ENCODE assay signal across 1 cellular context in the genomic region with DNA sequence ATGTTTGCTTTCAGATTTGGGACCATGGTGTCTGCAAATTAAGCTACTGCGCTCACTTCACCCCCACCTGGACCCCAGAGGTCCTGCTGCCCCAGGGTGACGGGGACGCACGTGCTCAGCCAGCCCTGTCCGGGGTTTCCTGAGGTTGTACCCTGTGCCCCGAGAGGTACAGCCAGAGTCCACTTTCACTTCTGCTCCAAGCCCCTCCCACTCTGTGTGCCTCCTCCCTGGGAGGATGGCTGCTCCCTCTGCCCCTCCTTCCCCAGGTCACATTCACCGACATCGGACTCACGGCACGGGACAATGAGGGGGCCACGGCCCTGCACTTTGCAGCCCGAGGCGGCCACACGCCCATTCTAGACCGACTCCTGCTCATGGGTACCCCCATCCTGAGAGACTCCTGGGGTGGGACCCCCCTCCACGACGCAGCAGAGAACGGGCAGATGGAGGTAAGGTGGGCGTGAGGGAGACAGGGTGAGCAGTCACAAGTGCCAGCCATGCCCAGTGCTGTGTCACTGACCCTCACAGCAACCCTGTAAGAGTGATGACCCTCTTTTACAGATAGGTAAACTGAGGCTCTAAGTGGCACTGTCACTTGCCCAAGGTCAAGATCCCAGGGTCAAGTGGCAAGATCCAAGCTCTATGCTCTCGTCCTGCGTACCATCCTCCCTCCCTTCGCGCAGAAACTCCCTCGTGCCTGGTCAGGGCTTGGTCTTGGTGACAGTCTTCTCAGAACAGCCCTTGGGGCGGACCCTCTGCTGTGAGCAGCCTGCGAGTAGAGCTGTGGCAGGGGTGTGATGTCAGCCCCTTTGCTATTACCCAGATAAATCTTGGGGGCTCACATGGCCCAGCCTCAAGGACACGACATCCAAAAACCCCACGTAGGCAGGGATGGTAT.
A peak's percentile ranks its signal among the peaks of the same experiment; 100 is the strongest.
TF ChIP-seq lines count a peak whose summit lies in the region.

No MANE protein-coding gene starts in this region.

TF ChIP-seq in HepG2, 621 proteins besides CTCF, POLR2A, EP300 and RAD21 (continued from another document and continues in another):
- TF ChIP-seq, protein P1, sequence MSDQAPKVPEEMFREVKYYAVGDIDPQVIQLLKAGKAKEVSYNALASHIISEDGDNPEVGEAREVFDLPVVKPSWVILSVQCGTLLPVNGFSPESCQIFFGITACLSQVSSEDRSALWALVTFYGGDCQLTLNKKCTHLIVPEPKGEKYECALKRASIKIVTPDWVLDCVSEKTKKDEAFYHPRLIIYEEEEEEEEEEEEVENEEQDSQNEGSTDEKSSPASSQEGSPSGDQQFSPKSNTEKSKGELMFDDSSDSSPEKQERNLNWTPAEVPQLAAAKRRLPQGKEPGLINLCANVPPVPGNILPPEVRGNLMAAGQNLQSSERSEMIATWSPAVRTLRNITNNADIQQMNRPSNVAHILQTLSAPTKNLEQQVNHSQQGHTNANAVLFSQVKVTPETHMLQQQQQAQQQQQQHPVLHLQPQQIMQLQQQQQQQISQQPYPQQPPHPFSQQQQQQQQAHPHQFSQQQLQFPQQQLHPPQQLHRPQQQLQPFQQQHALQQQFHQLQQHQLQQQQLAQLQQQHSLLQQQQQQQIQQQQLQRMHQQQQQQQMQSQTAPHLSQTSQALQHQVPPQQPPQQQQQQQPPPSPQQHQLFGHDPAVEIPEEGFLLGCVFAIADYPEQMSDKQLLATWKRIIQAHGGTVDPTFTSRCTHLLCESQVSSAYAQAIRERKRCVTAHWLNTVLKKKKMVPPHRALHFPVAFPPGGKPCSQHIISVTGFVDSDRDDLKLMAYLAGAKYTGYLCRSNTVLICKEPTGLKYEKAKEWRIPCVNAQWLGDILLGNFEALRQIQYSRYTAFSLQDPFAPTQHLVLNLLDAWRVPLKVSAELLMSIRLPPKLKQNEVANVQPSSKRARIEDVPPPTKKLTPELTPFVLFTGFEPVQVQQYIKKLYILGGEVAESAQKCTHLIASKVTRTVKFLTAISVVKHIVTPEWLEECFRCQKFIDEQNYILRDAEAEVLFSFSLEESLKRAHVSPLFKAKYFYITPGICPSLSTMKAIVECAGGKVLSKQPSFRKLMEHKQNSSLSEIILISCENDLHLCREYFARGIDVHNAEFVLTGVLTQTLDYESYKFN (CRISPR knock-in tag; conservative IDR thresholded peaks at IDR 0.05) = 0 out of 2 replicates have a peak, but pooled peaks have one; percentile 26
- TF ChIP-seq SP5 (CRISPR knock-in tag; IDR thresholded peaks at IDR 0.05; ENCODE audit: borderline replicate concordance, low read depth) (peak; percentile 19; the same call in 1 of the 2 replicates), HDAC1 (CRISPR knock-in tag; IDR thresholded peaks at IDR 0.05) (no peak; the same call in 1 of the 2 replicates), ZNF510 (CRISPR knock-in tag; IDR thresholded peaks at IDR 0.05; ENCODE audit: low read depth) (peak; percentile 79; the same call in 1 of the 2 replicates), PRPF4 (IDR thresholded peaks at IDR 0.05; ENCODE audit: low read depth, low read length, poor library complexity, severe bottlenecking) (no peak), RCOR2 (CRISPR knock-in tag; IDR thresholded peaks at IDR 0.05) (0 out of 2 replicates have a peak, but pooled peaks have one; percentile 23), TCF12 (IDR thresholded peaks at IDR 0.05) (no peak), TCF12 (CRISPR knock-in tag; IDR thresholded peaks at IDR 0.05) (no peak), ZNF746 (CRISPR knock-in tag; IDR thresholded peaks at IDR 0.05) (no peak), ZBTB7B (CRISPR knock-in tag; IDR thresholded peaks at IDR 0.05) (peak; percentile 88), ZNF430 (CRISPR knock-in tag; IDR thresholded peaks at IDR 0.05) (peak; percentile 21; the same call in 1 of the 2 replicates), RBAK (CRISPR knock-in tag; IDR thresholded peaks at IDR 0.05) (no peak), ZSCAN25 (CRISPR knock-in tag; IDR thresholded peaks at IDR 0.05) (peak; percentile 45; the same call in 1 of the 2 replicates), ZFP36L1 (CRISPR knock-in tag; IDR thresholded peaks at IDR 0.05) (no peak), SP4 (CRISPR knock-in tag; IDR thresholded peaks at IDR 0.05) (peak; percentile 31; the same call in 1 of the 2 replicates), ZNF33A (CRISPR knock-in tag; IDR thresholded peaks at IDR 0.05; ENCODE audit: borderline replicate concordance) (no peak), ESRRA (CRISPR knock-in tag; IDR thresholded peaks at IDR 0.05; ENCODE audit: low read depth) (no peak), SMAD3 (CRISPR knock-in tag; IDR thresholded peaks at IDR 0.05) (0 out of 2 replicates have a peak, but pooled peaks have one; percentile 26), ZFP90 (CRISPR knock-in tag; IDR thresholded peaks at IDR 0.05; ENCODE audit: borderline replicate concordance) (peak; percentile 86; the same call in 1 of the 2 replicates), CC2D1A (CRISPR knock-in tag; IDR thresholded peaks at IDR 0.05) (no peak), RFX5 (IDR thresholded peaks at IDR 0.05; ENCODE audit: low read depth, low read length) (no peak), NPAS2 (CRISPR knock-in tag; IDR thresholded peaks at IDR 0.05; ENCODE audit: borderline replicate concordance) (no peak), ZNF292 (CRISPR knock-in tag; IDR thresholded peaks at IDR 0.05; ENCODE audit: borderline replicate concordance, low read depth) (no peak), TSC22D2 (CRISPR knock-in tag; IDR thresholded peaks at IDR 0.05; ENCODE audit: borderline replicate concordance) (peak; percentile 85; the same call in 1 of the 2 replicates), ZNF382 (CRISPR knock-in tag; IDR thresholded peaks at IDR 0.05; ENCODE audit: borderline replicate concordance) (no peak), TBX3 (IDR thresholded peaks at IDR 0.05; ENCODE audit: borderline replicate concordance) (no peak), KLF12 (CRISPR knock-in tag; IDR thresholded peaks at IDR 0.05; ENCODE audit: borderline replicate concordance) (no peak), CHD2 (IDR thresholded peaks at IDR 0.05; ENCODE audit: low read depth, low read length) (no peak), ZBTB20 (CRISPR knock-in tag; IDR thresholded peaks at IDR 0.05; ENCODE audit: borderline replicate concordance, low read depth) (no peak), CEBPB (IDR thresholded peaks at IDR 0.05; ENCODE audit: borderline replicate concordance, low read depth, low read length) (no peak)
- TF ChIP-seq, protein P2, sequence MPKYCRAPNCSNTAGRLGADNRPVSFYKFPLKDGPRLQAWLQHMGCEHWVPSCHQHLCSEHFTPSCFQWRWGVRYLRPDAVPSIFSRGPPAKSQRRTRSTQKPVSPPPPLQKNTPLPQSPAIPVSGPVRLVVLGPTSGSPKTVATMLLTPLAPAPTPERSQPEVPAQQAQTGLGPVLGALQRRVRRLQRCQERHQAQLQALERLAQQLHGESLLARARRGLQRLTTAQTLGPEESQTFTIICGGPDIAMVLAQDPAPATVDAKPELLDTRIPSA (CRISPR knock-in tag; IDR thresholded peaks at IDR 0.05; ENCODE audit: borderline replicate concordance) = no peak
- TF ChIP-seq, protein P3, sequence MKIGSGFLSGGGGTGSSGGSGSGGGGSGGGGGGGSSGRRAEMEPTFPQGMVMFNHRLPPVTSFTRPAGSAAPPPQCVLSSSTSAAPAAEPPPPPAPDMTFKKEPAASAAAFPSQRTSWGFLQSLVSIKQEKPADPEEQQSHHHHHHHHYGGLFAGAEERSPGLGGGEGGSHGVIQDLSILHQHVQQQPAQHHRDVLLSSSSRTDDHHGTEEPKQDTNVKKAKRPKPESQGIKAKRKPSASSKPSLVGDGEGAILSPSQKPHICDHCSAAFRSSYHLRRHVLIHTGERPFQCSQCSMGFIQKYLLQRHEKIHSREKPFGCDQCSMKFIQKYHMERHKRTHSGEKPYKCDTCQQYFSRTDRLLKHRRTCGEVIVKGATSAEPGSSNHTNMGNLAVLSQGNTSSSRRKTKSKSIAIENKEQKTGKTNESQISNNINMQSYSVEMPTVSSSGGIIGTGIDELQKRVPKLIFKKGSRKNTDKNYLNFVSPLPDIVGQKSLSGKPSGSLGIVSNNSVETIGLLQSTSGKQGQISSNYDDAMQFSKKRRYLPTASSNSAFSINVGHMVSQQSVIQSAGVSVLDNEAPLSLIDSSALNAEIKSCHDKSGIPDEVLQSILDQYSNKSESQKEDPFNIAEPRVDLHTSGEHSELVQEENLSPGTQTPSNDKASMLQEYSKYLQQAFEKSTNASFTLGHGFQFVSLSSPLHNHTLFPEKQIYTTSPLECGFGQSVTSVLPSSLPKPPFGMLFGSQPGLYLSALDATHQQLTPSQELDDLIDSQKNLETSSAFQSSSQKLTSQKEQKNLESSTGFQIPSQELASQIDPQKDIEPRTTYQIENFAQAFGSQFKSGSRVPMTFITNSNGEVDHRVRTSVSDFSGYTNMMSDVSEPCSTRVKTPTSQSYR (CRISPR knock-in tag; IDR thresholded peaks at IDR 0.05; ENCODE audit: borderline replicate concordance) = peak; percentile 22; the same call in 1 of the 2 replicates
- TF ChIP-seq, protein P4, sequence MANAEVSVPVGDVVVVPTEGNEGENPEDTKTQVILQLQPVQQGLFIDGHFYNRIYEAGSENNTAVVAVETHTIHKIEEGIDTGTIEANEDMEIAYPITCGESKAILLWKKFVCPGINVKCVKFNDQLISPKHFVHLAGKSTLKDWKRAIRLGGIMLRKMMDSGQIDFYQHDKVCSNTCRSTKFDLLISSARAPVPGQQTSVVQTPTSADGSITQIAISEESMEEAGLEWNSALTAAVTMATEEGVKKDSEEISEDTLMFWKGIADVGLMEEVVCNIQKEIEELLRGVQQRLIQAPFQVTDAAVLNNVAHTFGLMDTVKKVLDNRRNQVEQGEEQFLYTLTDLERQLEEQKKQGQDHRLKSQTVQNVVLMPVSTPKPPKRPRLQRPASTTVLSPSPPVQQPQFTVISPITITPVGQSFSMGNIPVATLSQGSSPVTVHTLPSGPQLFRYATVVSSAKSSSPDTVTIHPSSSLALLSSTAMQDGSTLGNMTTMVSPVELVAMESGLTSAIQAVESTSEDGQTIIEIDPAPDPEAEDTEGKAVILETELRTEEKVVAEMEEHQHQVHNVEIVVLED (CRISPR knock-in tag; IDR thresholded peaks at IDR 0.05; ENCODE audit: borderline replicate concordance) = peak; percentile 40; the same call in 1 of the 2 replicates
- TF ChIP-seq, protein P5, sequence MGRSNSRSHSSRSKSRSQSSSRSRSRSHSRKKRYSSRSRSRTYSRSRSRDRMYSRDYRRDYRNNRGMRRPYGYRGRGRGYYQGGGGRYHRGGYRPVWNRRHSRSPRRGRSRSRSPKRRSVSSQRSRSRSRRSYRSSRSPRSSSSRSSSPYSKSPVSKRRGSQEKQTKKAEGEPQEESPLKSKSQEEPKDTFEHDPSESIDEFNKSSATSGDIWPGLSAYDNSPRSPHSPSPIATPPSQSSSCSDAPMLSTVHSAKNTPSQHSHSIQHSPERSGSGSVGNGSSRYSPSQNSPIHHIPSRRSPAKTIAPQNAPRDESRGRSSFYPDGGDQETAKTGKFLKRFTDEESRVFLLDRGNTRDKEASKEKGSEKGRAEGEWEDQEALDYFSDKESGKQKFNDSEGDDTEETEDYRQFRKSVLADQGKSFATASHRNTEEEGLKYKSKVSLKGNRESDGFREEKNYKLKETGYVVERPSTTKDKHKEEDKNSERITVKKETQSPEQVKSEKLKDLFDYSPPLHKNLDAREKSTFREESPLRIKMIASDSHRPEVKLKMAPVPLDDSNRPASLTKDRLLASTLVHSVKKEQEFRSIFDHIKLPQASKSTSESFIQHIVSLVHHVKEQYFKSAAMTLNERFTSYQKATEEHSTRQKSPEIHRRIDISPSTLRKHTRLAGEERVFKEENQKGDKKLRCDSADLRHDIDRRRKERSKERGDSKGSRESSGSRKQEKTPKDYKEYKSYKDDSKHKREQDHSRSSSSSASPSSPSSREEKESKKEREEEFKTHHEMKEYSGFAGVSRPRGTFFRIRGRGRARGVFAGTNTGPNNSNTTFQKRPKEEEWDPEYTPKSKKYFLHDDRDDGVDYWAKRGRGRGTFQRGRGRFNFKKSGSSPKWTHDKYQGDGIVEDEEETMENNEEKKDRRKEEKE (IDR thresholded peaks at IDR 0.05) = no peak
- TF ChIP-seq, protein P6, sequence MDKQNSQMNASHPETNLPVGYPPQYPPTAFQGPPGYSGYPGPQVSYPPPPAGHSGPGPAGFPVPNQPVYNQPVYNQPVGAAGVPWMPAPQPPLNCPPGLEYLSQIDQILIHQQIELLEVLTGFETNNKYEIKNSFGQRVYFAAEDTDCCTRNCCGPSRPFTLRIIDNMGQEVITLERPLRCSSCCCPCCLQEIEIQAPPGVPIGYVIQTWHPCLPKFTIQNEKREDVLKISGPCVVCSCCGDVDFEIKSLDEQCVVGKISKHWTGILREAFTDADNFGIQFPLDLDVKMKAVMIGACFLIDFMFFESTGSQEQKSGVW (CRISPR knock-in tag; IDR thresholded peaks at IDR 0.05; ENCODE audit: borderline replicate concordance) = no peak
- TF ChIP-seq, protein P7, sequence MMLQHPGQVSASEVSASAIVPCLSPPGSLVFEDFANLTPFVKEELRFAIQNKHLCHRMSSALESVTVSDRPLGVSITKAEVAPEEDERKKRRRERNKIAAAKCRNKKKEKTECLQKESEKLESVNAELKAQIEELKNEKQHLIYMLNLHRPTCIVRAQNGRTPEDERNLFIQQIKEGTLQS (CRISPR knock-in tag; IDR thresholded peaks at IDR 0.05) = no peak
- TF ChIP-seq, protein P8, sequence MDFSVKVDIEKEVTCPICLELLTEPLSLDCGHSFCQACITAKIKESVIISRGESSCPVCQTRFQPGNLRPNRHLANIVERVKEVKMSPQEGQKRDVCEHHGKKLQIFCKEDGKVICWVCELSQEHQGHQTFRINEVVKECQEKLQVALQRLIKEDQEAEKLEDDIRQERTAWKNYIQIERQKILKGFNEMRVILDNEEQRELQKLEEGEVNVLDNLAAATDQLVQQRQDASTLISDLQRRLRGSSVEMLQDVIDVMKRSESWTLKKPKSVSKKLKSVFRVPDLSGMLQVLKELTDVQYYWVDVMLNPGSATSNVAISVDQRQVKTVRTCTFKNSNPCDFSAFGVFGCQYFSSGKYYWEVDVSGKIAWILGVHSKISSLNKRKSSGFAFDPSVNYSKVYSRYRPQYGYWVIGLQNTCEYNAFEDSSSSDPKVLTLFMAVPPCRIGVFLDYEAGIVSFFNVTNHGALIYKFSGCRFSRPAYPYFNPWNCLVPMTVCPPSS (IDR thresholded peaks at IDR 0.05) = no peak
- TF ChIP-seq, protein P9, sequence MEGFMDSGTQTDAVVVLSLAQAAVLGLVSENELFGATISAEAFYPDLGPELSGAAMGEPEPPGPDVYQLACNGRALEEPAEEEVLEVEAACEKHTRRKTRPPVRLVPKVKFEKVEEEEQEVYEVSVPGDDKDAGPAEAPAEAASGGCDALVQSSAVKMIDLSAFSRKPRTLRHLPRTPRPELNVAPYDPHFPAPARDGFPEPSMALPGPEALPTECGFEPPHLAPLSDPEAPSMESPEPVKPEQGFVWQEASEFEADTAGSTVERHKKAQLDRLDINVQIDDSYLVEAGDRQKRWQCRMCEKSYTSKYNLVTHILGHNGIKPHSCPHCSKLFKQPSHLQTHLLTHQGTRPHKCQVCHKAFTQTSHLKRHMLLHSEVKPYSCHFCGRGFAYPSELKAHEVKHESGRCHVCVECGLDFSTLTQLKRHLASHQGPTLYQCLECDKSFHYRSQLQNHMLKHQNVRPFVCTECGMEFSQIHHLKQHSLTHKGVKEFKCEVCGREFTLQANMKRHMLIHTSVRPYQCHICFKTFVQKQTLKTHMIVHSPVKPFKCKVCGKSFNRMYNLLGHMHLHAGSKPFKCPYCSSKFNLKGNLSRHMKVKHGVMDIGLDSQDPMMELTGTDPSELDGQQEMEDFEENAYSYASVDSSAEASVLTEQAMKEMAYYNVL (CRISPR knock-in tag; IDR thresholded peaks at IDR 0.05; ENCODE audit: borderline replicate concordance) = peak; percentile 22; the same call in 1 of the 2 replicates
- TF ChIP-seq, protein P10, sequence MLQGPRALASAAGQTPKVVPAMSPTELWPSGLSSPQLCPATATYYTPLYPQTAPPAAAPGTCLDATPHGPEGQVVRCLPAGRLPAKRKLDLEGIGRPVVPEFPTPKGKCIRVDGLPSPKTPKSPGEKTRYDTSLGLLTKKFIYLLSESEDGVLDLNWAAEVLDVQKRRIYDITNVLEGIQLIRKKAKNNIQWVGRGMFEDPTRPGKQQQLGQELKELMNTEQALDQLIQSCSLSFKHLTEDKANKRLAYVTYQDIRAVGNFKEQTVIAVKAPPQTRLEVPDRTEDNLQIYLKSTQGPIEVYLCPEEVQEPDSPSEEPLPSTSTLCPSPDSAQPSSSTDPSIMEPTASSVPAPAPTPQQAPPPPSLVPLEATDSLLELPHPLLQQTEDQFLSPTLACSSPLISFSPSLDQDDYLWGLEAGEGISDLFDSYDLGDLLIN (CRISPR knock-in tag; IDR thresholded peaks at IDR 0.05; ENCODE audit: borderline replicate concordance) = no peak
